ENCODE assay signal across 8 cellular contexts in the genomic region with DNA sequence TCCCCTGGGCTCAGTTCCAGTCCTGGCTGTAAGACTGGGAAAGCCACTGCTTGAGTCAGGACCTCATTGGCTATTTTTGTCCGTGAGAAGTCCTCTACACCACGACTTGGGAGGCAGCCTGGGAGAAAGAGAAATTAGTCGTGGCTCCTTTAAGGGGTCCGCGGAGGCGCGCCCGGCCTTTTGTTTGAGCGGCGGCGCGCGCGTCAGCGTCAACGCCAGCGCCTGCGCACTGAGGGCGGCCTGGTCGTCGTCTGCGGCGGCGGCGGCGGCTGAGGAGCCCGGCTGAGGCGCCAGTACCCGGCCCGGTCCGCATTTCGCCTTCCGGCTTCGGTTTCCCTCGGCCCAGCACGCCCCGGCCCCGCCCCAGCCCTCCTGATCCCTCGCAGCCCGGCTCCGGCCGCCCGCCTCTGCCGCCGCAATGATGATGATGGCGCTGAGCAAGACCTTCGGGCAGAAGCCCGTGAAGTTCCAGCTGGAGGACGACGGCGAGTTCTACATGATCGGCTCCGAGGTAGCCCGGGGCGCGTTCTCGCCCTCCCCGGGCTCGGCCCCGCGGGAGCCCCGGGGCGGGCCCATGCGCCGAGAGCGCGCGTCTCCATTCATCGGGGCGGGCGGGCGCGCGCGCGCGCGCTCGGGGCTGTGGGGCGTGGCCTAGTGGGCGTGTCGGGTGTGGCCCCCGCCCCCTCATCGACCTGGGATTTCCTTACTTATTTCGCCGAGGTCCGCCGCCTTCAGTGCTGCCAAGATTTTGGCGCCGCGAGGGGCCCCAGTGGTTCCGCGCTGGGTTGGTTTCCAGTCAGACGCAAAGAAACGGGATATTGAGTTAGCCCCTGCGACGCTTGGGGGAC. TPM values are rescaled to one million over a fixed set of nuclear protein-coding genes. Genes with fewer than 3 reads are reported as not detected.
DNase-seq lines count a peak whose midpoint lies in the region; ATAC-seq and TF ChIP-seq lines count a peak whose summit lies in the region.

SMARCB1 (plus strand) TSS at position 215 of the 848 bp plus-strand sequence; CDS start at position 419, 204 bp downstream.

- H3K27me3 ChIP-seq in liver (ENCODE audit: control insufficient read depth in 4 of 4, insufficient read depth in 4 of 4, low read length in 3 of 4): no peaks in the 10 kb centered on the region

- TF ChIP-seq CTCF in AG09319 (IDR thresholded peaks at IDR 0.05; ENCODE audit: low read depth, low read length): no peak
- TF ChIP-seq CTCF in liver (IDR thresholded peaks at IDR 0.05; ENCODE audit: low read depth, low read length, missing input control): no peak

- peak; percentile 66 for DNase-seq in AG09319 (ENCODE audit: extremely low read depth, low read depth)
- DNase-seq in NCI-H526 (lab: John Stamatoyannopoulos, UW): peak; percentile 30 to 92
- peak; percentile 80 to 84 for DNase-seq in activated CD4-positive, alpha-beta T cell treated with anti-CD3 and anti-CD28 coated beads, Interleukin-2, amount 50 U/mL, for 24 hours (ENCODE audit: low read depth in 1 of 2, low spot score in 1 of 2)
- peak; percentile 92 for DNase-seq in dermis blood vessel endothelial cell
- DNase-seq in stimulated activated CD4-positive, alpha-beta T cell treated with anti-CD3 and anti-CD28 coated beads, Interleukin-2, amount 100 ng/mL, for 48 hours: peak; percentile 91 to 92

- peak within 1 kb of the TSS; percentile 57 to 77 for H3K9ac ChIP-seq in liver (ENCODE audit: low read depth in 1 of 2, low read length in 2 of 2)

- no peaks in the 10 kb centered on the region for H3K9me3 ChIP-seq in liver (ENCODE audit: control insufficient read depth in 4 of 4, low read length in 3 of 4)

- no peaks in the 10 kb centered on the region for H3K36me3 ChIP-seq in liver (ENCODE audit: control insufficient read depth in 4 of 4, insufficient read depth in 3 of 4, low read depth in 1 of 4, low read length in 3 of 4)

- peak within 1 kb of the TSS; percentile 76 to 85 (median 83) for H3K4me3 ChIP-seq in liver (ENCODE audit: low read depth in 1 of 3, low read length in 3 of 3)

- peaks cover 12 to 42% (median 31%) of the 10 kb centered on the region in 4 donors for H3K4me1 ChIP-seq in liver (ENCODE audit: control insufficient read depth in 4 of 4, insufficient read depth in 4 of 4, low read length in 3 of 4)

- WGBS in liver: under 1% methylated on average over 97 of the region's 97 CpGs

- H3K27ac ChIP-seq in liver (ENCODE audit: low read depth in 1 of 2, low read length in 2 of 2): peak within 1 kb of the TSS; percentile 99 to 100

- TF ChIP-seq RAD21 in liver (IDR thresholded peaks at IDR 0.05): no peak

- peak; percentile 68 for ATAC-seq in GM19025 (IDR thresholded peaks at IDR 0.05; ENCODE audit: low read depth, unreplicated experiment)
- peak; percentile 70 for ATAC-seq in HG03342 (IDR thresholded peaks at IDR 0.05; ENCODE audit: unreplicated experiment)

TF ChIP-seq in liver, 16 proteins besides CTCF, POLR2A, EP300 and RAD21:
- TF ChIP-seq ATF3 (IDR thresholded peaks at IDR 0.05) (no peak), HNF4G (IDR thresholded peaks at IDR 0.05) (no peak), TAF1 (conservative IDR thresholded peaks at IDR 0.05) (no peak), RXRA (IDR thresholded peaks at IDR 0.05) (no peak), HNF4A (conservative IDR thresholded peaks at IDR 0.05) (peak in 1 of 2 donors; percentile 14), NR2F2 (IDR thresholded peaks at IDR 0.05) (peak; percentile 24), FOXA1 (IDR thresholded peaks at IDR 0.05) (no peak), SP1 (IDR thresholded peaks at IDR 0.05) (peak; percentile 36), MAX (IDR thresholded peaks at IDR 0.05) (no peak), YY1 (IDR thresholded peaks at IDR 0.05) (no peak), FOXA2 (IDR thresholded peaks at IDR 0.05) (no peak), REST (IDR thresholded peaks at IDR 0.05) (peak; percentile 93), ZBTB33 (IDR thresholded peaks at IDR 0.05) (no peak), JUND (IDR thresholded peaks at IDR 0.05) (no peak), EGR1 (IDR thresholded peaks at IDR 0.05; ENCODE audit: low read depth in 2 of 2) (no peak), GABPA (IDR thresholded peaks at IDR 0.05 in 1 of 2, conservative IDR thresholded peaks at IDR 0.05 in 1 of 2) (no peak)

RNA-seq across cellular contexts. Expression of gene SMARCB1, which starts in this region (rescaled TPM):
- 24.5 and 45.8 TPM in 2 replicates for total RNA-seq in dermis blood vessel endothelial cell
- 10 to 100 TPM; 15.1 to 19.4 TPM for total RNA-seq in liver
- 10 to 100 TPM; 18.8 to 22.5 TPM for polyA plus RNA-seq in liver

Comparison
In these comparisons a context has a peak if more than half of its experiments do, and no peak if none do; other contexts are left out.
1. Peak in every context shown above with its lines: DNase-seq, ATAC-seq, H3K4me3 ChIP-seq and H3K27ac ChIP-seq.